In the genomic region with DNA sequence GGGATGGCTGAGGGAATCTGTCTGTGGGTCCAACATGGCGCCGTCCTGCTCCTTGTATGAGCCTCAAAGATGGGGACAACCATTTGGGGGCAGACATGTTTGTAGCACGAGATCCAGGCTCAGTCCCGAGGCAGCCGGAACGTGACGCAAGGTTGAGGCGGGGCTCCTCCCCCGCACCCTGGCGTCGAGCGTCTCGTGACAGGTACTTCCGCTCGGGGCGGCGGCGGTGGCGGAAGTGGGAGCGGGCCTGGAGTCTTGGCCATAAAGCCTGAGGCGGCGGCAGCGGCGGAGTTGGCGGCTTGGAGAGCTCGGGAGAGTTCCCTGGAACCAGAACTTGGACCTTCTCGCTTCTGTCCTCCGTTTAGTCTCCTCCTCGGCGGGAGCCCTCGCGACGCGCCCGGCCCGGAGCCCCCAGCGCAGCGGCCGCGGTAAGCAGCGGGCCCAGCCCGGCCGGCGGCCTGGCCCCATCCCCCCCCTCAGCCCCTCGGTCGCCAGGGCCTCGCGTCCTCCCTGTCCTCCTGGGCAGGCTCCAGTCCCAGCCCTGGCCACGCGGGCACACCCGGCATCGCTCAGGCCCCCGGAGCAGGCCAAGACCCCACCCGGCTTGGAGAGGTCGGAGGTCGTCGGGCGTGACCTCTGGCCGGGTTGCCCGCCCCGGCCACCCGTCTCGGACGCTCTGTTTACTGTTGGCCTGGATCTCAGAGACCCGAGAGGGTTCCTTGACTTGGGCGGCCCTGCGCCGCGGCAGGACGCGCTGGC, we compare ENCODE assay signal across 8 cellular contexts. TPM values are rescaled to one million over a fixed set of nuclear protein-coding genes. Genes with fewer than 3 reads are reported as not detected.
DNase-seq lines count a peak whose midpoint lies in the region; ATAC-seq and TF ChIP-seq lines count a peak whose summit lies in the region.

TSS of gene RAB7A (plus strand) at position 252 of the 759 bp plus-strand sequence. CDS start 69,185 bp downstream, outside the sequence.

- peak; percentile 93 for DNase-seq in BJ (ENCODE audit: low read depth)
- DNase-seq in NCI-H526 treated with DMSO at 0.1 percent for 48 hours (lab: John Stamatoyannopoulos, UW), result peak; percentile 97
- DNase-seq in activated CD4-positive, alpha-beta T cell treated with anti-CD3 and anti-CD28 coated beads, Interleukin-2, amount 10 ng/mL, durations not matched to agents 24 days and 14 days, result peak; percentile 99
- DNase-seq in coronary artery (ENCODE audit: low spot score), result peak; percentile 99
- peak; percentile 98 for DNase-seq in left colon
- peak; percentile 98 for DNase-seq in stimulated activated CD4-positive, alpha-beta T cell treated with anti-CD3 and anti-CD28 coated beads, Interleukin-1b, Interleukin-23, amount 100 ng/mL, for 48 hours

- intact Hi-C loops in activated CD4-positive, alpha-beta T cell treated with anti-CD3 and anti-CD28 coated beads, Interleukin-2, amount 10 ng/mL, durations not matched to agents 24 days and 14 days (cut with micrococcal nuclease), result loop anchor here (1.0 to 2.0 kb wide), 7 partner anchors 46 to 153 kb away; partner anchors contain the start of genes ACAD9 and RPN1
- intact Hi-C loops in left colon (cut with DNase I, micrococcal nuclease), result no loop called here

- peaks cover 42% of the 10 kb centered on the region for H3K4me1 Mint-ChIP-seq in activated CD4-positive, alpha-beta T cell treated with anti-CD3 and anti-CD28 coated beads, Interleukin-2, amount 10 ng/mL, durations not matched to agents 24 days and 14 days

- H3K27me3 ChIP-seq in BJ (ENCODE audit: control insufficient read depth, insufficient read depth, low read length), result no peaks in the 10 kb centered on the region

- H3K9me3 Mint-ChIP-seq in activated CD4-positive, alpha-beta T cell treated with anti-CD3 and anti-CD28 coated beads, Interleukin-2, amount 10 ng/mL, durations not matched to agents 24 days and 14 days, result no peaks in the 10 kb centered on the region

- TF ChIP-seq CTCF in BJ (IDR thresholded peaks at IDR 0.05; ENCODE audit: insufficient read depth, low read depth, low read length) (no peak), coronary artery (IDR thresholded peaks at IDR 0.05) (no peak)

- POLR2A ChIA-PET in BJ (lab: Charles Lee), result no interaction called here

- H3K27ac Mint-ChIP-seq in activated CD4-positive, alpha-beta T cell treated with anti-CD3 and anti-CD28 coated beads, Interleukin-2, amount 10 ng/mL, durations not matched to agents 24 days and 14 days, result peak within 1 kb of the TSS; percentile 94

- H3K27me3 Mint-ChIP-seq in activated CD4-positive, alpha-beta T cell treated with anti-CD3 and anti-CD28 coated beads, Interleukin-2, amount 10 ng/mL, durations not matched to agents 24 days and 14 days, result peaks cover 4% of the 10 kb centered on the region

- ATAC-seq in GM19324 (IDR thresholded peaks at IDR 0.05; ENCODE audit: low FRiP score, unreplicated experiment) (peak; percentile 92), HG03469 (IDR thresholded peaks at IDR 0.05; ENCODE audit: unreplicated experiment) (peak; percentile 81), left colon (peak; percentile 98)

- CTCF ChIA-PET in BJ (lab: Yijun Ruan, JAX), result interaction anchor here (0.9 to 1.9 kb wide), 4 partner anchors 9 to 69 kb away, joined by 3 to 6 read pairs (median 4); no protein-coding TSS in a partner anchor

- peak within 1 kb of the TSS; percentile 89 to 100 for H3K27ac ChIP-seq in coronary artery

- peak within 1 kb of the TSS; percentile 92 for H3K4me3 Mint-ChIP-seq in activated CD4-positive, alpha-beta T cell treated with anti-CD3 and anti-CD28 coated beads, Interleukin-2, amount 10 ng/mL, durations not matched to agents 24 days and 14 days

- no peaks in the 10 kb centered on the region for H3K36me3 ChIP-seq in BJ (ENCODE audit: control insufficient read depth, insufficient read depth, low read length)

- H3K36me3 Mint-ChIP-seq in activated CD4-positive, alpha-beta T cell treated with anti-CD3 and anti-CD28 coated beads, Interleukin-2, amount 10 ng/mL, durations not matched to agents 24 days and 14 days (ENCODE audit: low read depth), result peaks cover 29% of the 10 kb centered on the region

- peak within 1 kb of the TSS; percentile 100 for H3K4me3 ChIP-seq in BJ (ENCODE audit: low read depth, low read length)
- peak within 1 kb of the TSS; percentile 83 for H3K4me3 ChIP-seq in coronary artery

RNA-seq across cellular contexts. Expression of gene RAB7A, which starts in this region (rescaled TPM):
- 202 and 228 TPM in 2 replicates for polyA plus RNA-seq in BJ (2011; rRNA removed)
- polyA minus RNA-seq in BJ (2011; rRNA and poly(A)+ RNA removed), result 83.4 and 116 TPM in 2 replicates
- total RNA-seq in activated CD4-positive, alpha-beta T cell treated with anti-CD3 and anti-CD28 coated beads, Interleukin-2, amount 10 ng/mL, durations not matched to agents 24 days and 14 days, result 338 and 361 TPM in 2 replicates
- total RNA-seq in left colon, result 100 to 1,000 TPM; 254 to 307 TPM

Comparison
In these comparisons a context has a peak if more than half of its experiments do, and no peak if none do; other contexts are left out.
1. Peak in every context shown above with its lines: DNase-seq, ATAC-seq, H3K4me3 ChIP-seq and H3K27ac ChIP-seq.